Comparison of ENCODE assay signal across 22 cellular contexts in the genomic region with DNA sequence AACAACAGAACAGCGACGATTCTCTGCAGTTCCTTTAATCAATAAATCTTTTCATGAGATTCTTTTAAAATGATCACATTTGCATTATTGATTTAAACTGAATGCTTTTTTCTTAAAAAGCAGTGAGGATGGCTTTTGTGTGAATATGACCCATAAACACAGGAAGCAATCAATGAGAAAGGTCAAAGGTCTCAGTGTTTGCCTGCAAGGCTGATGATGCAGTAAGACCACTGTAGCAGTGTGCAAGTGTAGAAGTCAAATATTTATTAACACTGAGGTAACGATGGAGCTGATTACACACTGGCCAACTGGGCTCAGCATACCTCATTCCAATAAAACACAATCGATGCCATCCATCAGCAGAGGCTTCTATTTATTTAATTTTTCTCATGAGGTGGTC.
"Had no signal": no experiment of that assay in that cellular context is flagged by ENCODE, and none has a peak within 500 bp of the region (broad histone marks: within the 10 kb centered on the region; RNA-seq: fewer than 3 reads in every experiment).

No MANE protein-coding gene starts in this region.

- H3K36me3 ChIP-seq: MG63, SJCRH30 had no signal

- H3K9me3 ChIP-seq: MG63, SJCRH30 had no signal

- H3K27me3 ChIP-seq: MG63, SJCRH30 had no signal

- DNase-seq: IMR-90; Karpas-422; KG1; MG63; NCI-H1092; NCI-H1105 treated with DMSO at 0.1 percent for 48 hours; NCI-H1417 treated with DMSO at 0.1 percent for 48 hours; NCI-H1694; NCI-H187 treated with DMSO at 0.1 percent for 48 hours; NCI-H2029 treated with DMSO at 0.1 percent for 48 hours; NCI-H2171 treated with DMSO at 0.1 percent for 48 hours; NCI-H345; NCI-H524; NCI-H526 treated with DMSO at 0.1 percent for 48 hours; NK-92 treated with Interleukin-12 subunit alpha and Interleukin-12 subunit beta, amount 100 ng/mL, for 24 hours; PC-3; SHP77; SJCRH30; T-helper 1 cell had no signal

- H3K4me3 ChIP-seq: MG63, SJCRH30 had no signal

- H3K4me1 ChIP-seq: SJCRH30 had no signal

- ATAC-seq: Panc1, PC-3, SK-N-SH treated with all-trans-retinoic acid at 6 μM for 48 hours had no signal

- H3K27ac ChIP-seq: RWPE1, SJCRH30 had no signal
